ENCODE assay signal across 8 cellular contexts in genomic region chr6:47242483-47243386, GRCh38.
DNase-seq lines count a peak whose midpoint lies in the region; ATAC-seq and TF ChIP-seq lines count a peak whose summit lies in the region.

No MANE protein-coding gene starts in this region.

- 0 out of 2 replicates have a peak, but pooled peaks cover 4% of the 10 kb centered on the region for H4K20me1 ChIP-seq in PC-3 (ENCODE audit: low read length)
- no peaks in the 10 kb centered on the region for H4K20me1 ChIP-seq in osteoblast (ENCODE audit: insufficient read depth, low read length)

- H3K27ac ChIP-seq in PC-3 (ENCODE audit: low read length) (peak overlapping the region; percentile 63), foreskin keratinocyte (peak overlapping the region; percentile 22), osteoblast (ENCODE audit: low read depth, low read length) (peak overlapping the region; percentile 66), tibial nerve (peak overlapping the region in 1 of 4 donors; percentile 55)

- H3K4me2 ChIP-seq in PC-3 (ENCODE audit: low read length) = peak overlapping the region; percentile 17
- H3K4me2 ChIP-seq in osteoblast (ENCODE audit: insufficient read depth, low read length) = peak overlapping the region; percentile 61

- no peak for TF ChIP-seq POLR2A in tibial nerve (IDR thresholded peaks at IDR 0.05)

- no peaks in the 10 kb centered on the region for H3K36me3 Mint-ChIP-seq in activated T-helper 17 cell treated with anti-CD3 and anti-CD28 coated beads, Interleukin-2, amount 50 U/mL, for 72 hours (ENCODE audit: low read depth)

- no peak overlapping the region for H3K4me3 Mint-ChIP-seq in activated T-helper 17 cell treated with anti-CD3 and anti-CD28 coated beads, Interleukin-2, amount 50 U/mL, for 72 hours

- no peaks in the 10 kb centered on the region for H3F3A ChIP-seq in PC-3 (ENCODE audit: low read length, unreplicated experiment)

- peaks cover 61% of the 10 kb centered on the region for H3K79me2 ChIP-seq in PC-3 (ENCODE audit: low read length)
- no peaks in the 10 kb centered on the region for H3K79me2 ChIP-seq in osteoblast (ENCODE audit: insufficient read depth, low read length)

- H3K9me3 Mint-ChIP-seq in activated T-helper 17 cell treated with anti-CD3 and anti-CD28 coated beads, Interleukin-2, amount 50 U/mL, for 72 hours = no peaks in the 10 kb centered on the region

- no peaks in the 10 kb centered on the region for H3K9me2 ChIP-seq in PC-3 (replicated peaks; ENCODE audit: low read length)

- H3K36me3 ChIP-seq in PC-3 (ENCODE audit: low read depth, low read length) = peaks cover 32% of the 10 kb centered on the region
- no peaks in the 10 kb centered on the region for H3K36me3 ChIP-seq in osteoblast (ENCODE audit: insufficient read depth, low read length)
- no peaks in the 10 kb centered on the region for H3K36me3 ChIP-seq in tibial nerve

- POLR2A ChIA-PET in PC-3 (lab: Charles Lee; ENCODE audit: unreplicated experiment) = interaction anchor here (0.5 kb wide), 1 partner anchor 235 kb away, joined by 4 read pairs; the partner anchor contains the start of gene CD2AP

- intact Hi-C loops in PC-3 (cut with micrococcal nuclease) = loop anchor here (1.0 to 10.0 kb wide), 3 partner anchors 58 to 145 kb away; partner anchors contain the start of gene TNFRSF21

- DNase-seq in DMS153 (lab: John Stamatoyannopoulos, UW) (peak; percentile 94), HT1080 (ENCODE audit: low read depth) (peak; percentile 97), PC-3 (peak; percentile 87), foreskin keratinocyte (peak; percentile 82 to 92), osteoblast (ENCODE audit: insufficient read length, low spot score, missing footprints) (peak; percentile 89), tibial nerve (ENCODE audit: low spot score in 2 of 2) (peak; percentile 50 to 52)

- H3K9ac ChIP-seq in PC-3 (ENCODE audit: low read length) = peak overlapping the region; percentile 15

- H3K27me3 Mint-ChIP-seq in activated T-helper 17 cell treated with anti-CD3 and anti-CD28 coated beads, Interleukin-2, amount 50 U/mL, for 72 hours = no peaks in the 10 kb centered on the region

- peak; percentile 54 to 83 for TF ChIP-seq EP300 in tibial nerve (IDR thresholded peaks at IDR 0.05)

- no TSS peak for BruUV-seq in PC-3 (replicated peaks; lab: Mats Ljungman, UMichigan)

- peaks cover 17% of the 10 kb centered on the region for H3K4me1 ChIP-seq in PC-3 (ENCODE audit: insufficient read depth, low read length)
- peaks cover 24% of the 10 kb centered on the region for H3K4me1 ChIP-seq in foreskin keratinocyte
- peaks cover 7% of the 10 kb centered on the region for H3K4me1 ChIP-seq in osteoblast (ENCODE audit: insufficient read depth, low read length)
- H3K4me1 ChIP-seq in tibial nerve = peaks cover 0 to 8% (median 2%) of the 10 kb centered on the region in 4 donors

- CTCF ChIA-PET in PC-3 (lab: Charles Lee) = interaction anchor here (0.6 kb wide), 1 partner anchor 149 kb away, joined by 3 read pairs; no protein-coding TSS in a partner anchor

- TF ChIP-seq CTCF in PC-3 (conservative IDR thresholded peaks at IDR 0.05; ENCODE audit: low read depth, low read length) (no peak), foreskin keratinocyte (conservative IDR thresholded peaks at IDR 0.05) (peak; percentile 3), osteoblast (IDR thresholded peaks at IDR 0.05; ENCODE audit: extremely low read depth, low read depth, low read length) (no peak), tibial nerve (IDR thresholded peaks at IDR 0.05) (no peak)

- H2AFZ ChIP-seq in PC-3 (ENCODE audit: low read length) (no peak overlapping the region), osteoblast (ENCODE audit: low read length) (peak overlapping the region; percentile 70)

- 46 to 62% methylated on average over 14 of the region's 14 CpGs for WGBS in tibial nerve, 2 donors

- H3K9me3 ChIP-seq in PC-3 (ENCODE audit: low read length) = no peaks in the 10 kb centered on the region
- H3K9me3 ChIP-seq in osteoblast (ENCODE audit: low read depth, low read length) = no peaks in the 10 kb centered on the region
- no peaks in the 10 kb centered on the region for H3K9me3 ChIP-seq in tibial nerve

- peaks cover 6% of the 10 kb centered on the region for H3K4me1 Mint-ChIP-seq in activated T-helper 17 cell treated with anti-CD3 and anti-CD28 coated beads, Interleukin-2, amount 50 U/mL, for 72 hours

- H3K27me3 ChIP-seq in PC-3 (ENCODE audit: low read length) = no peaks in the 10 kb centered on the region
- H3K27me3 ChIP-seq in foreskin keratinocyte = no peaks in the 10 kb centered on the region
- H3K27me3 ChIP-seq in osteoblast (ENCODE audit: insufficient read depth, low read length) = no peaks in the 10 kb centered on the region
- H3K27me3 ChIP-seq in tibial nerve = no peaks in the 10 kb centered on the region

- ATAC-seq in GM21447 (IDR thresholded peaks at IDR 0.05; ENCODE audit: unreplicated experiment) (peak; percentile 92), PC-3 (peak; percentile 95), foreskin keratinocyte (peak; percentile 100)
- ATAC-seq in activated T-helper 17 cell treated with anti-CD3 and anti-CD28 coated beads, Interleukin-2, amount 50 U/mL, for 72 hours (replicated peaks) = peak; percentile 73

- no peak overlapping the region for H3K27ac Mint-ChIP-seq in activated T-helper 17 cell treated with anti-CD3 and anti-CD28 coated beads, Interleukin-2, amount 50 U/mL, for 72 hours

- no peak overlapping the region for H3K4me3 ChIP-seq in PC-3 (ENCODE audit: low read length)
- peak overlapping the region; percentile 35 for H3K4me3 ChIP-seq in osteoblast (ENCODE audit: insufficient read depth, low read length)
- H3K4me3 ChIP-seq in tibial nerve = no peak overlapping the region
